15 cellular contexts compared by ENCODE assay signal in the genomic region with DNA sequence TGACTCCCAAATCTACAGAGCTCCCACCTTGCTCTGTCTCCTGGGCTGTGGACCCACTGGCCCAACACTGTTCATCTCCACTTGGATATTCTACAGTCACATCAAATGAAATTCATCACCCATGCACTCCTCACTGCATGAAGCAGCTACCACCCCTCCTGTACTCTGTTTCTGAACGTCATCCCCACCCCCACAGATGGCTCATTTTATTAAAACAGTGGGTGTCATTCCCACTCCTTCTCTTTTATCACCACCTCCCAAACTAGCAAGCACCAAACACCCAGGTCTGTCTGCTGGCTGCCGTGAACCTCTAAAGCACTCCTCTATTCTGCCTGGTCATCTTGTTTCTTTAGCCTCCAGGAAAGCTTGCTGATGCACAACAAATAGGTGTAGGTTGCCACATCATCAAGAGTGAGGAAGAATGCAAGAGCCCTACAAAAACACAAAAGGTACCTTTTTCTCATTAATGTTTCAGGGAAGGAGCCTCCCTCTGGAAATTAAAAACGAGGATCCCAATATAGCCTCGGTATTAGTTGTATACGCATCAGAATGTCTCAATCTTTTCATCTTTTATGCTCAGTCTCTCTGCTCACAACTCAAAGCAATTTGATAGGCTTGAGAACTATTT.
DNase-seq lines count a peak whose midpoint lies in the region; FAIRE-seq and TF ChIP-seq lines count a peak whose summit lies in the region.
"Had no signal": no experiment of that assay in that cellular context is flagged by ENCODE, and none has a peak within 500 bp of the region (broad histone marks: within the 10 kb centered on the region; RNA-seq: fewer than 3 reads in every experiment).

No MANE protein-coding gene starts in this region.

- H3K4me2 ChIP-seq in trophoblast cell (ENCODE audit: low read length) (no peak overlapping the region), hepatocyte (no peak overlapping the region)

- no peak overlapping the region for H3K4me3 Mint-ChIP-seq in activated CD4-positive, alpha-beta memory T cell treated with anti-CD3 and anti-CD28 coated beads for 36 hours
- H3K4me3 Mint-ChIP-seq in activated CD4-positive, alpha-beta memory T cell treated with anti-CD3 and anti-CD28 coated beads, Interleukin-2, amount 10 ng/mL, durations not matched to agents 7 days and 5 days, result no peak overlapping the region
- H3K4me3 Mint-ChIP-seq in Calu3 (ENCODE audit: low read depth, unreplicated experiment), result no peak overlapping the region
- H3K4me3 Mint-ChIP-seq: CD4-positive, alpha-beta memory T cell had no signal

- H3K27ac ChIP-seq in trophoblast cell (ENCODE audit: low read depth, low read length), result no peak overlapping the region
- H3K27ac ChIP-seq in hepatocyte, result no peak overlapping the region

- H2AK5ac ChIP-seq in trophoblast cell (ENCODE audit: low read length), result no peak overlapping the region

- H3K18ac ChIP-seq in trophoblast cell (ENCODE audit: low read length), result peak overlapping the region; percentile 47

- H3K27me3 Mint-ChIP-seq in activated CD4-positive, alpha-beta memory T cell treated with anti-CD3 and anti-CD28 coated beads for 36 hours, result no peaks in the 10 kb centered on the region
- H3K27me3 Mint-ChIP-seq in activated CD4-positive, alpha-beta memory T cell treated with anti-CD3 and anti-CD28 coated beads, Interleukin-2, amount 10 ng/mL, durations not matched to agents 7 days and 5 days, result no peaks in the 10 kb centered on the region
- H3K27me3 Mint-ChIP-seq in Calu3 (ENCODE audit: unreplicated experiment), result no peaks in the 10 kb centered on the region
- H3K27me3 Mint-ChIP-seq: CD4-positive, alpha-beta memory T cell had no signal

- H3K36me3 ChIP-seq in bronchial epithelial cell (ENCODE audit: control insufficient read depth, insufficient read depth, low read length) (no peaks in the 10 kb centered on the region), trophoblast cell (ENCODE audit: control insufficient read depth in 1 of 2, insufficient read depth in 2 of 2, low read length in 2 of 2) (peaks cover 0 to 3% of the 10 kb centered on the region in 2 experiments), hepatocyte (replicated peaks; ENCODE audit: insufficient read depth, low read depth) (no peaks in the 10 kb centered on the region)
- H3K36me3 ChIP-seq: BE2C had no signal

- H3K23ac ChIP-seq in trophoblast cell (ENCODE audit: low read length), result no peak overlapping the region

- no peak overlapping the region for H4K91ac ChIP-seq in trophoblast cell (ENCODE audit: low read depth, low read length)

- H2BK120ac ChIP-seq in trophoblast cell (ENCODE audit: insufficient read depth, low read length, poor library complexity), result no peak overlapping the region

- H4K12ac ChIP-seq in trophoblast cell (ENCODE audit: low read depth, low read length), result no peak overlapping the region

- intact Hi-C loops in activated CD4-positive, alpha-beta memory T cell treated with anti-CD3 and anti-CD28 coated beads for 36 hours (cut with micrococcal nuclease), result loop anchor here (10.0 kb wide), 1 partner anchor 423 kb away; no protein-coding TSS in a partner anchor
- intact Hi-C loops in Calu3 (cut with micrococcal nuclease; ENCODE audit: unreplicated experiment), result no loop called here

- no peak overlapping the region for H3K4ac ChIP-seq in trophoblast cell (ENCODE audit: low read depth, low read length)

- H2AFZ ChIP-seq in trophoblast cell (ENCODE audit: insufficient read depth, low read length, poor library complexity), result no peak overlapping the region
- H2AFZ ChIP-seq in hepatocyte, result no peak overlapping the region

- TF ChIP-seq CTCF in Calu3 (IDR thresholded peaks at IDR 0.05; ENCODE audit: unreplicated experiment) (no peak), bronchial epithelial cell (IDR thresholded peaks at IDR 0.05; ENCODE audit: insufficient read depth, low read length, severe bottlenecking) (no peak), hepatocyte (IDR thresholded peaks at IDR 0.05; ENCODE audit: poor library complexity) (no peak)

- H4K20me1 ChIP-seq in hepatocyte (ENCODE audit: insufficient read depth, poor library complexity, severe bottlenecking), result no peaks in the 10 kb centered on the region

- peak; percentile 17 for DNase-seq in activated CD4-positive, alpha-beta memory T cell treated with anti-CD3 and anti-CD28 coated beads for 36 hours
- no peak for DNase-seq in activated CD4-positive, alpha-beta memory T cell treated with anti-CD3 and anti-CD28 coated beads, Interleukin-2, amount 10 ng/mL, durations not matched to agents 7 days and 5 days
- DNase-seq in Calu3 (no peak), bronchial epithelial cell (ENCODE audit: low read depth) (no peak), trophoblast cell (no peak), mesenteric fat pad (ENCODE audit: low spot score) (no peak), hepatocyte (ENCODE audit: low spot score) (no peak)
- DNase-seq: BE2C; CD4-positive, alpha-beta memory T cell; GF-D8; H7; NCI-H1105; NCI-H2081 treated with DMSO at 0.1 percent for 48 hours; NK-92 treated with Interleukin-12 subunit alpha and Interleukin-12 subunit beta, amount 100 ng/mL, for 24 hours had no signal

- H3K9me3 Mint-ChIP-seq in activated CD4-positive, alpha-beta memory T cell treated with anti-CD3 and anti-CD28 coated beads for 36 hours, result peaks cover 4% of the 10 kb centered on the region
- H3K9me3 Mint-ChIP-seq in activated CD4-positive, alpha-beta memory T cell treated with anti-CD3 and anti-CD28 coated beads, Interleukin-2, amount 10 ng/mL, durations not matched to agents 7 days and 5 days, result peaks cover 4% of the 10 kb centered on the region
- H3K9me3 Mint-ChIP-seq in Calu3 (ENCODE audit: low read depth, unreplicated experiment), result peaks cover 3% of the 10 kb centered on the region

- H3K36me3 Mint-ChIP-seq in activated CD4-positive, alpha-beta memory T cell treated with anti-CD3 and anti-CD28 coated beads for 36 hours, result peaks cover 16% of the 10 kb centered on the region
- peaks cover 11% of the 10 kb centered on the region for H3K36me3 Mint-ChIP-seq in activated CD4-positive, alpha-beta memory T cell treated with anti-CD3 and anti-CD28 coated beads, Interleukin-2, amount 10 ng/mL, durations not matched to agents 7 days and 5 days (ENCODE audit: low read depth)
- peaks cover 5% of the 10 kb centered on the region for H3K36me3 Mint-ChIP-seq in Calu3 (ENCODE audit: insufficient read depth, unreplicated experiment)

- H3K27ac Mint-ChIP-seq in activated CD4-positive, alpha-beta memory T cell treated with anti-CD3 and anti-CD28 coated beads for 36 hours, result no peak overlapping the region
- H3K27ac Mint-ChIP-seq in activated CD4-positive, alpha-beta memory T cell treated with anti-CD3 and anti-CD28 coated beads, Interleukin-2, amount 10 ng/mL, durations not matched to agents 7 days and 5 days, result no peak overlapping the region
- H3K27ac Mint-ChIP-seq in Calu3 (ENCODE audit: unreplicated experiment), result peak overlapping the region; percentile 69
- H3K27ac Mint-ChIP-seq: CD4-positive, alpha-beta memory T cell had no signal

- H3K4me1 ChIP-seq in trophoblast cell (ENCODE audit: control insufficient read depth in 1 of 2, insufficient read depth in 2 of 2, low read length in 2 of 2) (no peaks in the 10 kb centered on the region), hepatocyte (ENCODE audit: insufficient read depth) (peaks cover 11% of the 10 kb centered on the region)
- H3K4me1 ChIP-seq: BE2C had no signal

- no peak overlapping the region for H3K9ac ChIP-seq in trophoblast cell (ENCODE audit: low read length)

- no peaks in the 10 kb centered on the region for H3K9me2 ChIP-seq in hepatocyte (replicated peaks; ENCODE audit: insufficient read depth)

- no peak overlapping the region for H3K14ac ChIP-seq in trophoblast cell (ENCODE audit: low read length)

- H3K27me3 ChIP-seq in bronchial epithelial cell (ENCODE audit: control insufficient read depth, insufficient read depth, low read length), result no peaks in the 10 kb centered on the region
- no peaks in the 10 kb centered on the region for H3K27me3 ChIP-seq in trophoblast cell (ENCODE audit: insufficient read depth, low read length)
- H3K27me3 ChIP-seq in hepatocyte, result no peaks in the 10 kb centered on the region
- H3K27me3 ChIP-seq: BE2C had no signal

- POLR2A ChIA-PET in activated CD4-positive, alpha-beta memory T cell treated with anti-CD3 and anti-CD28 coated beads for 36 hours (lab: Charles Lee), result no interaction called here
- POLR2A ChIA-PET in activated CD4-positive, alpha-beta memory T cell treated with anti-CD3 and anti-CD28 coated beads, Interleukin-2, amount 10 ng/mL, durations not matched to agents 7 days and 5 days (lab: Charles Lee), result no interaction called here

- peak; percentile 13 for FAIRE-seq in bronchial epithelial cell (lab: Jason Lieb, UNC)
- FAIRE-seq: K562 had no signal

- H3K79me2 ChIP-seq in trophoblast cell (ENCODE audit: control insufficient read depth, insufficient read depth, low read length, poor library complexity) (no peaks in the 10 kb centered on the region), hepatocyte (no peaks in the 10 kb centered on the region)

- WGBS in trophoblast cell (ENCODE audit: extremely low coverage, insufficient coverage, insufficient read length), result no CpG with 5 or more reads among the region's 5 CpGs
- 95% methylated on average over 5 of the region's 5 CpGs for WGBS in hepatocyte (ENCODE audit: low lambda C conversion rate, missing lambda C conversion rate)

- H3K4me1 Mint-ChIP-seq in activated CD4-positive, alpha-beta memory T cell treated with anti-CD3 and anti-CD28 coated beads for 36 hours (ENCODE audit: low read depth), result peaks cover 42% of the 10 kb centered on the region
- H3K4me1 Mint-ChIP-seq in activated CD4-positive, alpha-beta memory T cell treated with anti-CD3 and anti-CD28 coated beads, Interleukin-2, amount 10 ng/mL, durations not matched to agents 7 days and 5 days, result peaks cover 38% of the 10 kb centered on the region
- peaks cover 18% of the 10 kb centered on the region for H3K4me1 Mint-ChIP-seq in Calu3 (ENCODE audit: low read depth, unreplicated experiment)

- H3K79me1 ChIP-seq in trophoblast cell (ENCODE audit: low read length), result no peaks in the 10 kb centered on the region

- peaks cover 3% of the 10 kb centered on the region for H3K9me3 ChIP-seq in trophoblast cell (ENCODE audit: insufficient read depth, low read depth, low read length)
- H3K9me3 ChIP-seq in hepatocyte (ENCODE audit: low read depth), result no peaks in the 10 kb centered on the region
- H3K9me3 ChIP-seq: BE2C had no signal

- H3K4me3 ChIP-seq in bronchial epithelial cell (ENCODE audit: low read depth, low read length) (no peak overlapping the region), trophoblast cell (ENCODE audit: low read depth, low read length) (no peak overlapping the region), hepatocyte (no peak overlapping the region)
- H3K4me3 ChIP-seq: K562 had no signal

- no peak overlapping the region for H2BK12ac ChIP-seq in trophoblast cell (ENCODE audit: low read length)

- no peak overlapping the region for H4K8ac ChIP-seq in trophoblast cell (ENCODE audit: low read depth, low read length)

- CTCF ChIA-PET in activated CD4-positive, alpha-beta memory T cell treated with anti-CD3 and anti-CD28 coated beads for 36 hours (lab: Charles Lee), result no interaction called here
- CTCF ChIA-PET in activated CD4-positive, alpha-beta memory T cell treated with anti-CD3 and anti-CD28 coated beads, Interleukin-2, amount 10 ng/mL, durations not matched to agents 7 days and 5 days (lab: Charles Lee), result no interaction called here
- CTCF ChIA-PET in Calu3 (lab: Charles Lee), result no interaction called here

- no peak overlapping the region for H2BK5ac ChIP-seq in trophoblast cell (ENCODE audit: low read depth, low read length, poor library complexity)

- no TSS peak for BruUV-seq in Calu3 (replicated peaks; lab: Mats Ljungman, UMichigan)
